24 cellular contexts compared by ENCODE assay signal in the genomic region with DNA sequence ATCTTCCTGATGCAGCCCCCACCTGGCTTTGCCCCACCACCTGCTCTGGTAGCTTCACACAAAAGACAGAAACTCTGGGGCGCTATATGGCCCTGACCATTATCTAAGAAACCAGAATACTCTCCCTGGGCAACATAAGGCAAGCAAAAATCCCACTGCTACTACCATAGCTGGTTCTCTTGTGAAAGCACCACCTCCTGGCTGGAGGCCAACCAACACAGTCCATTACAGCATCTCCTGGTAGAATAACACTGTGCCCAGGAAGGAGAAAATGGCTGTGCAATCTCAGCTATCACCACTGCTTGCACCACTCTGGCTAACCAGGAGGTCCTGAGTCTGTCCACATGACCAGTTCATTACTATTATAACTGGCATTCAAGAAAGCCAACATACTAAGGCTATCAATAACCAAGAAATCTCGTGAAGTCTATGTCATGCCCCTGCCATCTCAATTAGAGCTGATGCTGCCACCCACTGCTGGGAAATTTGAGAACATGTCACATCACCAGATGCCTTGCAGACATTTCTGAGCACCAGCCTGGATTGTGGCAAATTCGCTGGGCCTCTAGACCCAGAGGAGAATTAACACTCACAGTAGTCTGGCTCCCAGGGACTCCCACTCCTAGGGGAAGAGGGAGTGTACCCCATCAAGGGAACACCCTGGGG.
"Had no signal": no experiment of that assay in that cellular context is flagged by ENCODE, and none has a peak within 500 bp of the region (broad histone marks: within the 10 kb centered on the region; RNA-seq: fewer than 3 reads in every experiment).

No MANE protein-coding gene starts in this region.

- DNase-seq: activated CD4-positive, alpha-beta T cell treated with anti-CD3 and anti-CD28 coated beads, Interleukin-2, amount 10 ng/mL, durations not matched to agents 7 days and 5 days; activated CD4-positive, CD25-positive, alpha-beta regulatory T cell; activated CD8-positive, alpha-beta T cell treated with anti-CD3 and anti-CD28 coated beads, Interleukin-2, amount 10 ng/mL, durations not matched to agents 7 days and 5 days; activated naive CD4-positive, alpha-beta T cell treated with anti-CD3 and anti-CD28 coated beads, Interleukin-2, amount 10 ng/mL, durations not matched to agents 7 days and 5 days; activated naive CD8-positive, alpha-beta T cell treated with anti-CD3 and anti-CD28 coated beads, Interleukin-2, amount 50 U/mL, for 24 hours; activated T-cell treated with anti-CD3 and anti-CD28 coated beads, Interleukin-2, amount 50 U/mL, for 24 hours; brain microvascular endothelial cell; cerebellar nuclear complex; effector memory CD4-positive, alpha-beta T cell; foreskin keratinocyte; hypothalamus; naive thymus-derived CD4-positive, alpha-beta T cell; pancreas; stimulated activated CD4-positive, alpha-beta T cell treated with anti-CD3 and anti-CD28 coated beads, Interleukin-4, amount 100 ng/mL, for 24 hours; T-helper 1 cell; T-helper 9 cell; testis had no signal

- H3K4me1 ChIP-seq: foreskin keratinocyte, pancreas, testis had no signal

- H3K9me3 ChIP-seq: neutrophil, pancreas, testis had no signal

- H3K4me3 ChIP-seq: pancreas, testis had no signal

- H3K4me3 Mint-ChIP-seq: activated CD4-positive, alpha-beta T cell treated with anti-CD3 and anti-CD28 coated beads, Interleukin-2, amount 10 ng/mL, durations not matched to agents 7 days and 5 days; activated CD8-positive, alpha-beta T cell treated with anti-CD3 and anti-CD28 coated beads, Interleukin-2, amount 10 ng/mL, durations not matched to agents 7 days and 5 days; activated naive CD4-positive, alpha-beta T cell treated with anti-CD3 and anti-CD28 coated beads, Interleukin-2, amount 10 ng/mL, durations not matched to agents 7 days and 5 days; activated naive CD8-positive, alpha-beta T cell treated with anti-CD3 and anti-CD28 coated beads, Interleukin-2, amount 50 U/mL, for 24 hours; activated T-cell treated with anti-CD3 and anti-CD28 coated beads, Interleukin-2, amount 50 U/mL, for 24 hours; dendritic cell treated with granulocyte-macrophage colony-stimulating factor and Interleukin-4, amounts not matched to agents 40 ng/mL and 50 ng/mL, for 4 days; memory B cell; naive thymus-derived CD4-positive, alpha-beta T cell; stimulated activated effector memory CD8-positive, alpha-beta T cell treated with anti-CD3 and anti-CD28 coated beads, Interleukin-12 subunit alpha, Interleukin-12 subunit beta, amount 100 ng/mL, for 72 hours; type B pancreatic cell had no signal

- H3K36me3 ChIP-seq: brain microvascular endothelial cell, neutrophil, pancreas had no signal

- H3K36me3 Mint-ChIP-seq: activated naive CD4-positive, alpha-beta T cell treated with anti-CD3 and anti-CD28 coated beads, Interleukin-2, amount 10 ng/mL, durations not matched to agents 7 days and 5 days; memory B cell; naive thymus-derived CD4-positive, alpha-beta T cell; stimulated activated effector memory CD8-positive, alpha-beta T cell treated with anti-CD3 and anti-CD28 coated beads, Interleukin-12 subunit alpha, Interleukin-12 subunit beta, amount 100 ng/mL, for 72 hours; type B pancreatic cell had no signal

- H3K27ac Mint-ChIP-seq: activated CD4-positive, alpha-beta T cell treated with anti-CD3 and anti-CD28 coated beads, Interleukin-2, amount 10 ng/mL, durations not matched to agents 7 days and 5 days; activated CD8-positive, alpha-beta T cell treated with anti-CD3 and anti-CD28 coated beads, Interleukin-2, amount 10 ng/mL, durations not matched to agents 7 days and 5 days; activated naive CD4-positive, alpha-beta T cell treated with anti-CD3 and anti-CD28 coated beads, Interleukin-2, amount 10 ng/mL, durations not matched to agents 7 days and 5 days; activated naive CD8-positive, alpha-beta T cell treated with anti-CD3 and anti-CD28 coated beads, Interleukin-2, amount 50 U/mL, for 24 hours; activated T-cell treated with anti-CD3 and anti-CD28 coated beads, Interleukin-2, amount 50 U/mL, for 24 hours; dendritic cell treated with granulocyte-macrophage colony-stimulating factor and Interleukin-4, amounts not matched to agents 40 ng/mL and 50 ng/mL, for 4 days; memory B cell; naive thymus-derived CD4-positive, alpha-beta T cell; stimulated activated effector memory CD8-positive, alpha-beta T cell treated with anti-CD3 and anti-CD28 coated beads, Interleukin-12 subunit alpha, Interleukin-12 subunit beta, amount 100 ng/mL, for 72 hours; type B pancreatic cell had no signal

- H3K27me3 ChIP-seq: brain microvascular endothelial cell, foreskin keratinocyte, neutrophil, pancreas, testis had no signal

- ATAC-seq: activated CD8-positive, alpha-beta T cell treated with anti-CD3 and anti-CD28 coated beads, Interleukin-2, amount 10 ng/mL, durations not matched to agents 7 days and 5 days; activated naive CD8-positive, alpha-beta T cell treated with anti-CD3 and anti-CD28 coated beads, Interleukin-2, amount 50 U/mL, for 24 hours; foreskin keratinocyte; left lobe of liver; naive thymus-derived CD4-positive, alpha-beta T cell; pancreas; sciatic nerve; stimulated activated effector memory CD8-positive, alpha-beta T cell treated with anti-CD3 and anti-CD28 coated beads, Interleukin-12 subunit alpha, Interleukin-12 subunit beta, amount 100 ng/mL, for 72 hours had no signal

- H3K4me1 Mint-ChIP-seq: activated CD4-positive, alpha-beta T cell treated with anti-CD3 and anti-CD28 coated beads, Interleukin-2, amount 10 ng/mL, durations not matched to agents 7 days and 5 days; activated naive CD4-positive, alpha-beta T cell treated with anti-CD3 and anti-CD28 coated beads, Interleukin-2, amount 10 ng/mL, durations not matched to agents 7 days and 5 days; activated naive CD8-positive, alpha-beta T cell treated with anti-CD3 and anti-CD28 coated beads, Interleukin-2, amount 50 U/mL, for 24 hours; memory B cell; naive thymus-derived CD4-positive, alpha-beta T cell; stimulated activated effector memory CD8-positive, alpha-beta T cell treated with anti-CD3 and anti-CD28 coated beads, Interleukin-12 subunit alpha, Interleukin-12 subunit beta, amount 100 ng/mL, for 72 hours had no signal

- H3K27ac ChIP-seq: brain microvascular endothelial cell, foreskin keratinocyte, neutrophil, pancreas, testis had no signal

- H3K27me3 Mint-ChIP-seq: activated CD4-positive, alpha-beta T cell treated with anti-CD3 and anti-CD28 coated beads, Interleukin-2, amount 10 ng/mL, durations not matched to agents 7 days and 5 days; activated naive CD4-positive, alpha-beta T cell treated with anti-CD3 and anti-CD28 coated beads, Interleukin-2, amount 10 ng/mL, durations not matched to agents 7 days and 5 days; activated naive CD8-positive, alpha-beta T cell treated with anti-CD3 and anti-CD28 coated beads, Interleukin-2, amount 50 U/mL, for 24 hours; activated T-cell treated with anti-CD3 and anti-CD28 coated beads, Interleukin-2, amount 50 U/mL, for 24 hours; dendritic cell treated with granulocyte-macrophage colony-stimulating factor and Interleukin-4, amounts not matched to agents 40 ng/mL and 50 ng/mL, for 4 days; memory B cell; naive thymus-derived CD4-positive, alpha-beta T cell; type B pancreatic cell had no signal

- H3K9me3 Mint-ChIP-seq: type B pancreatic cell had no signal
